In genomic region chr13:20291037-20291436, GRCh38 we compare ENCODE assay signal across 22 cellular contexts. TPM values are rescaled to one million over a fixed set of nuclear protein-coding genes. Genes with fewer than 3 reads are reported as not detected.
"Had no signal": no experiment of that assay in that cellular context is flagged by ENCODE, and none has a peak within 500 bp of the region (broad histone marks: within the 10 kb centered on the region; RNA-seq: fewer than 3 reads in every experiment).

No MANE protein-coding gene starts in this region.

- H3K36me3 ChIP-seq: heart left ventricle, neutrophil, suprapubic skin, thyroid gland, upper lobe of left lung, uterus had no signal

- H3K27me3 ChIP-seq: dorsolateral prefrontal cortex, heart left ventricle, neutrophil, suprapubic skin, thyroid gland, upper lobe of left lung, uterus had no signal

- H3K27ac ChIP-seq: dorsolateral prefrontal cortex, heart left ventricle, neutrophil, psoas muscle, suprapubic skin, thyroid gland, upper lobe of left lung, uterus had no signal

- H3K4me3 Mint-ChIP-seq: naive thymus-derived CD4-positive, alpha-beta T cell had no signal

- H3K9me3 ChIP-seq: thyroid gland, uterus had no signal

- ATAC-seq: heart left ventricle; naive thymus-derived CD4-positive, alpha-beta T cell; psoas muscle; sciatic nerve had no signal

- FAIRE-seq: frontal cortex had no signal

- H3K4me3 ChIP-seq: dorsolateral prefrontal cortex, heart left ventricle, psoas muscle, suprapubic skin, thyroid gland, upper lobe of left lung, uterus had no signal

- DNase-seq: cortex of kidney; dorsolateral prefrontal cortex; effector CD8-positive, alpha-beta T cell; heart left ventricle; hippocampal formation; mesendoderm; naive thymus-derived CD4-positive, alpha-beta T cell; psoas muscle; retina; stimulated activated naive CD4-positive, alpha-beta T cell treated with Interleukin-2 at 50 U/mL for 16 hours; thyroid gland; upper lobe of left lung; uterus had no signal

- H3K4me1 ChIP-seq: heart left ventricle, psoas muscle, suprapubic skin, thyroid gland, upper lobe of left lung, uterus had no signal

RNA-seq across cellular contexts. Expression of gene GJB6, which starts 58.9 kb away (rescaled TPM):
- total RNA-seq: glomerular endothelial cell, heart left ventricle, lung microvascular endothelial cell, osteoblast, psoas muscle, sciatic nerve, skeletal muscle tissue, upper lobe of left lung had no signal
- polyA plus RNA-seq: heart left ventricle, neural cell had no signal
